Comparison of ENCODE assay signal across 1 cellular context in the genomic region with DNA sequence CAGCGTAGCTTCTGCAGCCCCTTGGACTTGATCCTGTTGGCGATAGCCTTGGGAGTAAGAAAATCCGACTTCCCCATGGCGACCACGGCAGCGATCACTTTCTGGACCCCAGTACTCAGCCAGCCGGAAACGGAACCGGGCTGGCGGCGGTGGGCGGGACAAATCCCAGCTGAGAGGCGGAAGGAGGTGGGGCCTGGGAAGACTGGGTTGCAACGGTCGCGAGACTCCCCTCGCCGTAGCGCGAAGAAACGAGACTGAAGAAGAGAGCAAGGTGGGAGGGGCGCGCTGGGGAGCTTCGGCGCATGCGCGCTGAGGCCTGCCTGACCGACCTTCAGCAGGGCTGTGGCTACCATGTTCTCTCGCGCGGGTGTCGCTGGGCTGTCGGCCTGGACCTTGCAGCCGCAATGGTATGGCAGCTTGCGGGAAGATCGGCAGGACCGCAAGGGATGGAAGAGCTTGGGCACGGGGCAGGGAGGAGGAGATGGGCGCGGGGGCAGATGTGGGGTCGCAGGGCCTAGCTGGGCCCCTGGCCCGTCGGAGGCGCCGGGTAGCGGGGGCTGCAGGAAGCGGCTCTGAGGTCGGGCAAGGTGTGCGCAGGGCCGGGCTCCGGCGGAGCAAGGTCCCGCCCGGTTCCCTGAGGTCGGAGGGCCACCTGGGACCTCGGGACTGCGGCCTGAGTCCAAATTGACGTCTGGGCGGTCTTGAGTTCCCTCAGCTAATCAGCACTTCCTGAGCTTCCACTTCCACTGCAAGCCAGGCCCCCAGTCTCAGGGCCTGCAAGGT.
TF ChIP-seq lines count a peak whose summit lies in the region.

A gene (plus strand): TSS at position 321 of the 783 bp plus-strand sequence. CDS start 31 bp downstream, at position 352.
A gene with protein sequence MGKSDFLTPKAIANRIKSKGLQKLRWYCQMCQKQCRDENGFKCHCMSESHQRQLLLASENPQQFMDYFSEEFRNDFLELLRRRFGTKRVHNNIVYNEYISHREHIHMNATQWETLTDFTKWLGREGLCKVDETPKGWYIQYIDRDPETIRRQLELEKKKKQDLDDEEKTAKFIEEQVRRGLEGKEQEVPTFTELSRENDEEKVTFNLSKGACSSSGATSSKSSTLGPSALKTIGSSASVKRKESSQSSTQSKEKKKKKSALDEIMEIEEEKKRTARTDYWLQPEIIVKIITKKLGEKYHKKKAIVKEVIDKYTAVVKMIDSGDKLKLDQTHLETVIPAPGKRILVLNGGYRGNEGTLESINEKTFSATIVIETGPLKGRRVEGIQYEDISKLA (minus strand): TSS at position 137 of the 783 bp plus-strand sequence. CDS start 60 bp downstream, at position 77.

TF ChIP-seq in GM23338, 12 proteins besides CTCF, POLR2A, EP300 and RAD21 (continued from another document):
- TF ChIP-seq, protein P1, sequence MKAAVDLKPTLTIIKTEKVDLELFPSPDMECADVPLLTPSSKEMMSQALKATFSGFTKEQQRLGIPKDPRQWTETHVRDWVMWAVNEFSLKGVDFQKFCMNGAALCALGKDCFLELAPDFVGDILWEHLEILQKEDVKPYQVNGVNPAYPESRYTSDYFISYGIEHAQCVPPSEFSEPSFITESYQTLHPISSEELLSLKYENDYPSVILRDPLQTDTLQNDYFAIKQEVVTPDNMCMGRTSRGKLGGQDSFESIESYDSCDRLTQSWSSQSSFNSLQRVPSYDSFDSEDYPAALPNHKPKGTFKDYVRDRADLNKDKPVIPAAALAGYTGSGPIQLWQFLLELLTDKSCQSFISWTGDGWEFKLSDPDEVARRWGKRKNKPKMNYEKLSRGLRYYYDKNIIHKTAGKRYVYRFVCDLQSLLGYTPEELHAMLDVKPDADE (IDR thresholded peaks at IDR 0.05): peak; percentile 36; the same call in 1 of the 2 replicates
- no peak for TF ChIP-seq STAT1 (IDR thresholded peaks at IDR 0.05; ENCODE audit: unreplicated experiment)
